ENCODE assay signal across 28 cellular contexts in genomic region chr2:83899271-83899670, GRCh38.
A peak's percentile ranks its signal among the peaks of the same experiment; 100 is the strongest.
DNase-seq lines count a peak whose midpoint lies in the region; ATAC-seq, FAIRE-seq and TF ChIP-seq lines count a peak whose summit lies in the region.
"Had no signal": no experiment of that assay in that cellular context is flagged by ENCODE, and none has a peak within 500 bp of the region (broad histone marks: within the 10 kb centered on the region; RNA-seq: fewer than 3 reads in every experiment).

No MANE protein-coding gene starts in this region.

- peaks cover 0 to 8% (median 0%) of the 10 kb centered on the region in 6 donors for H3K9me3 Mint-ChIP-seq in immature natural killer cell
- no peaks in the 10 kb centered on the region for H3K9me3 Mint-ChIP-seq in stimulated activated naive CD8-positive, alpha-beta T cell treated with anti-CD3 and anti-CD28 coated beads, Interleukin-15, amount 100 ng/mL, for 72 hours
- H3K9me3 Mint-ChIP-seq in T-cell = no peaks in the 10 kb centered on the region
- H3K9me3 Mint-ChIP-seq: CD4-positive, alpha-beta T cell; GM23338 had no signal

- H3K4me3 Mint-ChIP-seq in immature natural killer cell = no peak overlapping the region
- no peak overlapping the region for H3K4me3 Mint-ChIP-seq in stimulated activated naive CD8-positive, alpha-beta T cell treated with anti-CD3 and anti-CD28 coated beads, Interleukin-15, amount 100 ng/mL, for 72 hours
- H3K4me3 Mint-ChIP-seq in T-cell = no peak overlapping the region
- H3K4me3 Mint-ChIP-seq: CD14-positive monocyte; CD4-positive, alpha-beta T cell; CD8-positive, alpha-beta memory T cell; GM23338; HFFc6 had no signal

- no peaks in the 10 kb centered on the region; the same call in 1 of the 2 replicates for H3K36me3 ChIP-seq in RWPE2 (ENCODE audit: low read depth)
- no peaks in the 10 kb centered on the region for H3K36me3 ChIP-seq in bronchial epithelial cell (ENCODE audit: control insufficient read depth, insufficient read depth, low read length)
- no peaks in the 10 kb centered on the region for H3K36me3 ChIP-seq in Karpas-422 (ENCODE audit: insufficient read depth, low read length)
- H3K36me3 ChIP-seq: BE2C; BLaER1 treated with 17β-estradiol and CSF1 and Interleukin-3, amounts not matched to agents 10 nM and 100 nM; HAP-1 had no signal

- H3K27me3 Mint-ChIP-seq in immature natural killer cell (ENCODE audit: low read depth in 3 of 3) = peaks cover 0 to 3% (median 2%) of the 10 kb centered on the region in 3 donors
- no peaks in the 10 kb centered on the region for H3K27me3 Mint-ChIP-seq in stimulated activated naive CD8-positive, alpha-beta T cell treated with anti-CD3 and anti-CD28 coated beads, Interleukin-15, amount 100 ng/mL, for 72 hours
- peaks cover 0 to 10% of the 10 kb centered on the region in 2 donors for H3K27me3 Mint-ChIP-seq in T-cell
- H3K27me3 Mint-ChIP-seq: CD8-positive, alpha-beta memory T cell had no signal

- FAIRE-seq in bronchial epithelial cell (lab: Jason Lieb, UNC) = no peak
- FAIRE-seq: A549, D721Med, GM12878, GM19239, H54 had no signal

- no peaks in the 10 kb centered on the region for H3K9me2 ChIP-seq in Karpas-422 (replicated peaks; ENCODE audit: insufficient read depth, low read length)

- H3K9me3 ChIP-seq in RWPE2 (ENCODE audit: severe bottlenecking) (no peaks in the 10 kb centered on the region), Karpas-422 (ENCODE audit: low read length) (peaks cover 6% of the 10 kb centered on the region)
- H3K9me3 ChIP-seq: A549; BE2C; BLaER1 treated with 17β-estradiol and CSF1 and Interleukin-3, amounts not matched to agents 10 nM and 100 nM; HAP-1 had no signal

- H3K79me2 ChIP-seq in Karpas-422 (ENCODE audit: low read length) = no peaks in the 10 kb centered on the region

- TF ChIP-seq CTCF in RWPE2 (IDR thresholded peaks at IDR 0.05; ENCODE audit: poor library complexity, severe bottlenecking) = no peak
- no peak for TF ChIP-seq CTCF in bronchial epithelial cell (IDR thresholded peaks at IDR 0.05; ENCODE audit: insufficient read depth, low read length, severe bottlenecking)

- POLR2A ChIA-PET in T-cell (lab: Charles Lee) = no interaction called here

- H3K27me3 ChIP-seq in RWPE2 (ENCODE audit: insufficient read depth, poor library complexity, severe bottlenecking) (no peaks in the 10 kb centered on the region), bronchial epithelial cell (ENCODE audit: control insufficient read depth, insufficient read depth, low read length) (no peaks in the 10 kb centered on the region), Karpas-422 (ENCODE audit: low read length) (no peaks in the 10 kb centered on the region)
- H3K27me3 ChIP-seq: BE2C; BLaER1 treated with 17β-estradiol and CSF1 and Interleukin-3, amounts not matched to agents 10 nM and 100 nM had no signal

- ATAC-seq in RWPE2 (ENCODE audit: low read depth) (peak; percentile 37; the same call in 1 of the 3 replicates), T-cell (replicated peaks in 1 of 4) (no peak)
- ATAC-seq in stimulated activated naive CD8-positive, alpha-beta T cell treated with anti-CD3 and anti-CD28 coated beads, Interleukin-15, amount 100 ng/mL, for 72 hours = no peak
- ATAC-seq: A549, GM12878, GM23338 had no signal

- DNase-seq in EL (peak; percentile 4), HS-5 (ENCODE audit: low read depth) (peak; percentile 40), RWPE2 (ENCODE audit: low spot score) (no peak), bronchial epithelial cell (ENCODE audit: low read depth) (peak; percentile 63), Karpas-422 (no peak), immature natural killer cell (no peak), T-cell (no peak)
- no peak for DNase-seq in stimulated activated naive CD8-positive, alpha-beta T cell treated with anti-CD3 and anti-CD28 coated beads, Interleukin-15, amount 100 ng/mL, for 72 hours
- DNase-seq: 8988T; ACHN; AML-193; BE2C; CD4-positive, alpha-beta T cell; CD8-positive, alpha-beta memory T cell; DMS 273 treated with DMSO at 0.1 percent for 48 hours; DMS53; DMS79 treated with DMSO at 0.1 percent for 48 hours; GDM1; HFFc6 had no signal

- CTCF ChIA-PET in T-cell (lab: Charles Lee) = no interaction called here

- H3K4me2 ChIP-seq in Karpas-422 (ENCODE audit: low read depth, low read length, poor library complexity, severe bottlenecking) = no peak overlapping the region
- H3K4me2 ChIP-seq: A549; BLaER1 treated with 17β-estradiol and CSF1 and Interleukin-3, amounts not matched to agents 10 nM and 100 nM; GM23338 had no signal

- H3K4me1 ChIP-seq in RWPE2 (ENCODE audit: insufficient read depth, poor library complexity, severe bottlenecking) = peaks cover 12% of the 10 kb centered on the region
- H3K4me1 ChIP-seq in Karpas-422 (ENCODE audit: low read length) = no peaks in the 10 kb centered on the region
- H3K4me1 ChIP-seq: A549; BE2C; BLaER1 treated with 17β-estradiol and CSF1 and Interleukin-3, amounts not matched to agents 10 nM and 100 nM; HAP-1 had no signal

- no peak overlapping the region for H3K27ac ChIP-seq in RWPE2 (ENCODE audit: poor library complexity, severe bottlenecking)
- H3K27ac ChIP-seq in Karpas-422 (ENCODE audit: low read length) = no peak overlapping the region
- H3K27ac ChIP-seq: A549; BLaER1 treated with 17β-estradiol and CSF1 and Interleukin-3, amounts not matched to agents 10 nM and 100 nM had no signal

- no peak overlapping the region for H3K4me3 ChIP-seq in RWPE2 (ENCODE audit: severe bottlenecking)
- no peak overlapping the region for H3K4me3 ChIP-seq in bronchial epithelial cell (ENCODE audit: low read depth, low read length)
- no peak overlapping the region for H3K4me3 ChIP-seq in Karpas-422 (ENCODE audit: low read length)
- H3K4me3 ChIP-seq: A549; BLaER1 treated with 17β-estradiol and CSF1 and Interleukin-3, amounts not matched to agents 10 nM and 100 nM; GM12878; GM23338; HAP-1 had no signal

- no peaks in the 10 kb centered on the region for H4K20me1 ChIP-seq in Karpas-422 (ENCODE audit: insufficient read depth, low read depth, low read length)
- H4K20me1 ChIP-seq: BLaER1 treated with 17β-estradiol and CSF1 and Interleukin-3, amounts not matched to agents 10 nM and 100 nM had no signal

- H3K27ac Mint-ChIP-seq in immature natural killer cell (no peak overlapping the region), T-cell (no peak overlapping the region)
- H3K27ac Mint-ChIP-seq in stimulated activated naive CD8-positive, alpha-beta T cell treated with anti-CD3 and anti-CD28 coated beads, Interleukin-15, amount 100 ng/mL, for 72 hours = no peak overlapping the region
- H3K27ac Mint-ChIP-seq: CD14-positive monocyte; CD4-positive, alpha-beta T cell; CD8-positive, alpha-beta memory T cell; GM23338; HFFc6 had no signal

- H3K36me3 Mint-ChIP-seq in immature natural killer cell = no peaks in the 10 kb centered on the region
- H3K36me3 Mint-ChIP-seq in T-cell = no peaks in the 10 kb centered on the region
- H3K36me3 Mint-ChIP-seq: CD14-positive monocyte; CD8-positive, alpha-beta memory T cell had no signal

- H2AFZ ChIP-seq in Karpas-422 (ENCODE audit: low read length) = no peak overlapping the region
- H2AFZ ChIP-seq: GM23338 had no signal

- no peak overlapping the region for H3K9ac ChIP-seq in Karpas-422 (ENCODE audit: low read length)
- H3K9ac ChIP-seq: BLaER1 treated with 17β-estradiol and CSF1 and Interleukin-3, amounts not matched to agents 10 nM and 100 nM had no signal

- H3K4me1 Mint-ChIP-seq in immature natural killer cell (no peaks in the 10 kb centered on the region), T-cell (no peaks in the 10 kb centered on the region)
- H3K4me1 Mint-ChIP-seq in stimulated activated naive CD8-positive, alpha-beta T cell treated with anti-CD3 and anti-CD28 coated beads, Interleukin-15, amount 100 ng/mL, for 72 hours = no peaks in the 10 kb centered on the region
- H3K4me1 Mint-ChIP-seq: CD14-positive monocyte; CD8-positive, alpha-beta memory T cell had no signal

Comparison
In these comparisons a context has a peak if more than half of its experiments do, and no peak if none do; other contexts are left out.
1. DNase-seq: peak in EL (single experiment), HS-5 (single experiment) and bronchial epithelial cell (single experiment); none in RWPE2 (single experiment), Karpas-422 (single experiment), immature natural killer cell (0 of 3), stimulated activated naive CD8-positive, alpha-beta T cell treated with anti-CD3 and anti-CD28 coated beads, Interleukin-15, amount 100 ng/mL, for 72 hours (0 of 2) and T-cell (0 of 34).